Comparison of ENCODE assay signal across 1 cellular context in genomic region chr6:149164199-149164745, GRCh38.
TF ChIP-seq lines count a peak whose summit lies in the region.

No MANE protein-coding gene starts in this region.

TF ChIP-seq in SK-N-SH treated with all-trans-retinoic acid at 6 μM for 48 hours, 23 proteins besides CTCF, POLR2A, EP300 and RAD21 (continued from another document):
- no peak for TF ChIP-seq CREB5 (CRISPR knock-in tag; IDR thresholded peaks at IDR 0.05; ENCODE audit: low read depth)
- TF ChIP-seq ZC3H10 (CRISPR knock-in tag; IDR thresholded peaks at IDR 0.05): no peak
- TF ChIP-seq GLIS3 (CRISPR knock-in tag; IDR thresholded peaks at IDR 0.05): no peak
- TF ChIP-seq BACH2 (CRISPR knock-in tag; IDR thresholded peaks at IDR 0.05; ENCODE audit: borderline replicate concordance): no peak
- no peak for TF ChIP-seq PATZ1 (CRISPR knock-in tag; IDR thresholded peaks at IDR 0.05; ENCODE audit: borderline replicate concordance)
- no peak for TF ChIP-seq ZNF565 (CRISPR knock-in tag; conservative IDR thresholded peaks at IDR 0.05; ENCODE audit: low read depth)
- no peak for TF ChIP-seq TSHZ2 (CRISPR knock-in tag; IDR thresholded peaks at IDR 0.05)
- TF ChIP-seq ZFP3 (CRISPR knock-in tag; IDR thresholded peaks at IDR 0.05): no peak
- no peak for TF ChIP-seq ISL1 (CRISPR knock-in tag; IDR thresholded peaks at IDR 0.05)
- no peak for TF ChIP-seq ARNTL (CRISPR knock-in tag; IDR thresholded peaks at IDR 0.05; ENCODE audit: borderline replicate concordance, low read depth)
- no peak for TF ChIP-seq ZNF70 (CRISPR knock-in tag; IDR thresholded peaks at IDR 0.05)
